25 cellular contexts compared by ENCODE assay signal in genomic region chr2:10217499-10217861, GRCh38.
"Had no signal": no experiment of that assay in that cellular context is flagged by ENCODE, and none has a peak within 500 bp of the region (broad histone marks: within the 10 kb centered on the region; RNA-seq: fewer than 3 reads in every experiment).

No MANE protein-coding gene starts in this region.

- H3K36me3 ChIP-seq: ascending aorta, esophagus muscularis mucosa, gastroesophageal sphincter, heart left ventricle, prostate gland, right atrium auricular region, SJSA1, thoracic aorta, upper lobe of left lung had no signal

- H3K27me3 Mint-ChIP-seq: activated T-cell treated with anti-CD3 and anti-CD28 coated beads, Interleukin-2, amount 50 U/mL, for 24 hours had no signal

- H3K27me3 ChIP-seq: ascending aorta, right atrium auricular region, SJSA1, upper lobe of left lung had no signal

- H3K9me3 ChIP-seq: ascending aorta, esophagus muscularis mucosa, gastroesophageal sphincter, heart left ventricle, prostate gland, right atrium auricular region, SJSA1, thoracic aorta, upper lobe of left lung had no signal

- H3K36me3 Mint-ChIP-seq: WTC11 had no signal

- H3K9me3 Mint-ChIP-seq: activated T-cell treated with anti-CD3 and anti-CD28 coated beads, Interleukin-2, amount 50 U/mL, for 24 hours; effector memory CD8-positive, alpha-beta T cell; neural crest cell; T-helper 1 cell treated with Interleukin-12 subunit alpha and Interleukin-12 subunit beta and Interleukin-4 antibody, amounts not matched to agents 30 μg/mL and 1 μg/mL, for 36 hours; WTC11 had no signal

- H3K4me1 ChIP-seq: ascending aorta, esophagus muscularis mucosa, gastroesophageal sphincter, prostate gland, upper lobe of left lung had no signal

- H3K27ac Mint-ChIP-seq: activated T-cell treated with anti-CD3 and anti-CD28 coated beads, Interleukin-2, amount 50 U/mL, for 24 hours; effector memory CD8-positive, alpha-beta T cell; T-helper 1 cell treated with Interleukin-12 subunit alpha and Interleukin-12 subunit beta and Interleukin-4 antibody, amounts not matched to agents 30 μg/mL and 1 μg/mL, for 36 hours had no signal

- FAIRE-seq: colon, endothelial cell of umbilical vein, islet of Langerhans had no signal

- H3K4me3 Mint-ChIP-seq: activated T-cell treated with anti-CD3 and anti-CD28 coated beads, Interleukin-2, amount 50 U/mL, for 24 hours; effector memory CD8-positive, alpha-beta T cell; neural crest cell; T-helper 1 cell treated with Interleukin-12 subunit alpha and Interleukin-12 subunit beta and Interleukin-4 antibody, amounts not matched to agents 30 μg/mL and 1 μg/mL, for 36 hours; WTC11 had no signal

- DNase-seq: activated naive CD4-positive, alpha-beta T cell treated with Interleukin-2 at 50 U/mL for 16 hours; activated T-cell treated with anti-CD3 and anti-CD28 coated beads, Interleukin-2, amount 50 U/mL, for 24 hours; central memory CD4-positive, alpha-beta T cell; dorsolateral prefrontal cortex; effector memory CD8-positive, alpha-beta T cell; left cardiac atrium; mesenchymal stem cell; stimulated activated CD4-positive, alpha-beta T cell treated with anti-CD3 and anti-CD28 coated beads, Interleukin-12 subunit alpha, Interleukin-12 subunit beta, amount 100 ng/mL, for 4 hours; stimulated activated CD4-positive, alpha-beta T cell treated with anti-CD3 and anti-CD28 coated beads, Interleukin-1b, Interleukin-23, amount 100 ng/mL, for 48 hours; T1000 had no signal

- H3K4me3 ChIP-seq: ascending aorta, dorsolateral prefrontal cortex, esophagus muscularis mucosa, gastroesophageal sphincter, heart left ventricle, prostate gland, right atrium auricular region, SJSA1, thoracic aorta, upper lobe of left lung had no signal

- ATAC-seq: effector memory CD8-positive, alpha-beta T cell; gastroesophageal sphincter; left cardiac atrium; WTC11 had no signal

- H3K27ac ChIP-seq: ascending aorta, esophagus muscularis mucosa, gastroesophageal sphincter, heart left ventricle, prostate gland, right atrium auricular region, SJSA1, thoracic aorta, upper lobe of left lung had no signal
